Comparison of ENCODE assay signal across 9 cellular contexts in genomic region chr12:4855121-4855924, GRCh38. TPM values are rescaled to one million over a fixed set of nuclear protein-coding genes. Genes with fewer than 3 reads are reported as not detected.
DNase-seq lines count a peak whose midpoint lies in the region; ATAC-seq, FAIRE-seq and TF ChIP-seq lines count a peak whose summit lies in the region.
"Had no signal": no experiment of that assay in that cellular context is flagged by ENCODE, and none has a peak within 500 bp of the region (broad histone marks: within the 10 kb centered on the region; RNA-seq: fewer than 3 reads in every experiment).

No MANE protein-coding gene starts in this region.

- 9 to 57% methylated on average over 7 to 8 of the region's 14 CpGs for WGBS in gastroesophageal sphincter (ENCODE audit: low coverage in 1 of 2), 2 donors

- H3K27ac ChIP-seq in gastroesophageal sphincter = no peak overlapping the region
- H3K27ac ChIP-seq: neutrophil had no signal

- H3K4me1 ChIP-seq in gastroesophageal sphincter = peaks cover 0 to 27% (median 6%) of the 10 kb centered on the region in 3 donors

- no peak overlapping the region for H3K4me3 Mint-ChIP-seq in activated T-helper 2 cell treated with anti-CD3 and anti-CD28 coated beads, Interferon-gamma antibody, Interleukin-2, Interleukin-4, amounts not matched to agents 10 μg/mL and 5 μg/mL and 100 μg/mL, durations not matched to agents 14 hours and 24 hours and 36 hours (ENCODE audit: low read depth)

- intact Hi-C loops in activated T-helper 2 cell treated with anti-CD3 and anti-CD28 coated beads, Interferon-gamma antibody, Interleukin-2, Interleukin-4, amounts not matched to agents 10 μg/mL and 5 μg/mL and 100 μg/mL, durations not matched to agents 14 hours and 24 hours and 36 hours (cut with micrococcal nuclease) = loop anchor here (5.0 kb wide), 1 partner anchor 227 kb away; no protein-coding TSS in a partner anchor

- no peak overlapping the region for H3K27ac Mint-ChIP-seq in activated T-helper 2 cell treated with anti-CD3 and anti-CD28 coated beads, Interferon-gamma antibody, Interleukin-2, Interleukin-4, amounts not matched to agents 10 μg/mL and 5 μg/mL and 100 μg/mL, durations not matched to agents 14 hours and 24 hours and 36 hours

- H3K36me3 Mint-ChIP-seq in activated T-helper 2 cell treated with anti-CD3 and anti-CD28 coated beads, Interferon-gamma antibody, Interleukin-2, Interleukin-4, amounts not matched to agents 10 μg/mL and 5 μg/mL and 100 μg/mL, durations not matched to agents 14 hours and 24 hours and 36 hours (ENCODE audit: low read depth) = no peaks in the 10 kb centered on the region

- TF ChIP-seq EP300 in gastroesophageal sphincter (IDR thresholded peaks at IDR 0.05) = no peak

- H3K4me3 ChIP-seq in gastroesophageal sphincter = no peak overlapping the region

- H3K9me3 Mint-ChIP-seq in activated T-helper 2 cell treated with anti-CD3 and anti-CD28 coated beads, Interferon-gamma antibody, Interleukin-2, Interleukin-4, amounts not matched to agents 10 μg/mL and 5 μg/mL and 100 μg/mL, durations not matched to agents 14 hours and 24 hours and 36 hours = no peaks in the 10 kb centered on the region

- H3K27me3 ChIP-seq in gastroesophageal sphincter = peaks cover 6% of the 10 kb centered on the region

- FAIRE-seq in A204.1 (lab: Jason Lieb, UNC) (peak; percentile 43), GM12891 (lab: Jason Lieb, UNC) (peak; percentile 84)

- DNase-seq in GM12891 (ENCODE audit: insufficient read length, low spot score) (peak; percentile 51), LoVo (ENCODE audit: low spot score) (peak; percentile 82), OCI-M2 (lab: John Stamatoyannopoulos, UW; ENCODE audit: unreplicated experiment) (peak; percentile 1), omental fat pad (ENCODE audit: low spot score) (no peak)
- DNase-seq in activated T-helper 2 cell treated with anti-CD3 and anti-CD28 coated beads, Interferon-gamma antibody, Interleukin-2, Interleukin-4, amounts not matched to agents 10 μg/mL and 5 μg/mL and 100 μg/mL, durations not matched to agents 14 hours and 24 hours and 36 hours (ENCODE audit: low spot score) = peak; percentile 51

- ATAC-seq in gastroesophageal sphincter (peak; percentile 62), omental fat pad (ENCODE audit: low FRiP score) (peak; percentile 64), GM21360 (IDR thresholded peaks at IDR 0.05; ENCODE audit: unreplicated experiment) (no peak)

- TF ChIP-seq POLR2A in GM12891 (IDR thresholded peaks at IDR 0.05; ENCODE audit: low read depth, low read length) = no peak
- TF ChIP-seq POLR2A in gastroesophageal sphincter (IDR thresholded peaks at IDR 0.05) = no peak

- no peaks in the 10 kb centered on the region for H3K9me3 ChIP-seq in gastroesophageal sphincter
- H3K9me3 ChIP-seq: neutrophil had no signal

- H3K4me1 Mint-ChIP-seq in activated T-helper 2 cell treated with anti-CD3 and anti-CD28 coated beads, Interferon-gamma antibody, Interleukin-2, Interleukin-4, amounts not matched to agents 10 μg/mL and 5 μg/mL and 100 μg/mL, durations not matched to agents 14 hours and 24 hours and 36 hours (ENCODE audit: low read depth) = peaks cover 22% of the 10 kb centered on the region

- peaks cover 18% of the 10 kb centered on the region for H3K27me3 Mint-ChIP-seq in activated T-helper 2 cell treated with anti-CD3 and anti-CD28 coated beads, Interferon-gamma antibody, Interleukin-2, Interleukin-4, amounts not matched to agents 10 μg/mL and 5 μg/mL and 100 μg/mL, durations not matched to agents 14 hours and 24 hours and 36 hours (ENCODE audit: low read depth)

- H3K36me3 ChIP-seq in gastroesophageal sphincter = no peaks in the 10 kb centered on the region
- H3K36me3 ChIP-seq: neutrophil had no signal

- peak; percentile 63 to 84 (median 72) for TF ChIP-seq CTCF in gastroesophageal sphincter (IDR thresholded peaks at IDR 0.05)
- TF ChIP-seq CTCF in omental fat pad (IDR thresholded peaks at IDR 0.05) = peak in 1 of 3 donors; percentile 57

TF ChIP-seq in GM12891, 5 proteins besides CTCF, POLR2A, EP300 and RAD21:
- no peak for TF ChIP-seq POLR2AphosphoS5 (IDR thresholded peaks at IDR 0.05; ENCODE audit: low read depth, low read length)
- TF ChIP-seq TAF1 (IDR thresholded peaks at IDR 0.05; ENCODE audit: low read depth, low read length) = no peak
- no peak for TF ChIP-seq POU2F2 (IDR thresholded peaks at IDR 0.05; ENCODE audit: low read depth, low read length)
- TF ChIP-seq PAX5 (IDR thresholded peaks at IDR 0.05; ENCODE audit: insufficient read depth, low read length, severe bottlenecking) = no peak
- TF ChIP-seq SPI1 (IDR thresholded peaks at IDR 0.05; ENCODE audit: low read depth, low read length) = no peak

RNA-seq across cellular contexts. Expression of gene KCNA1, which starts 54.4 kb away (rescaled TPM):
- polyA plus RNA-seq in GM12891 (2012; ENCODE audit: low read depth, missing spikeins) = 1.0 TPM
- not detected in 2 replicates for total RNA-seq in activated T-helper 2 cell treated with anti-CD3 and anti-CD28 coated beads, Interferon-gamma antibody, Interleukin-2, Interleukin-4, amounts not matched to agents 10 μg/mL and 5 μg/mL and 100 μg/mL, durations not matched to agents 14 hours and 24 hours and 36 hours
- total RNA-seq in gastroesophageal sphincter (under 1 TPM in 2 of 4 donors, not detected in 2; 0.08 to 0.13 TPM), omental fat pad (1 to 10 TPM in 1 of 4 donors, under 1 TPM in 2, not detected in 1; 0.36 to 2.2 (median 0.44) TPM)
